10 cellular contexts compared by ENCODE assay signal in the genomic region with DNA sequence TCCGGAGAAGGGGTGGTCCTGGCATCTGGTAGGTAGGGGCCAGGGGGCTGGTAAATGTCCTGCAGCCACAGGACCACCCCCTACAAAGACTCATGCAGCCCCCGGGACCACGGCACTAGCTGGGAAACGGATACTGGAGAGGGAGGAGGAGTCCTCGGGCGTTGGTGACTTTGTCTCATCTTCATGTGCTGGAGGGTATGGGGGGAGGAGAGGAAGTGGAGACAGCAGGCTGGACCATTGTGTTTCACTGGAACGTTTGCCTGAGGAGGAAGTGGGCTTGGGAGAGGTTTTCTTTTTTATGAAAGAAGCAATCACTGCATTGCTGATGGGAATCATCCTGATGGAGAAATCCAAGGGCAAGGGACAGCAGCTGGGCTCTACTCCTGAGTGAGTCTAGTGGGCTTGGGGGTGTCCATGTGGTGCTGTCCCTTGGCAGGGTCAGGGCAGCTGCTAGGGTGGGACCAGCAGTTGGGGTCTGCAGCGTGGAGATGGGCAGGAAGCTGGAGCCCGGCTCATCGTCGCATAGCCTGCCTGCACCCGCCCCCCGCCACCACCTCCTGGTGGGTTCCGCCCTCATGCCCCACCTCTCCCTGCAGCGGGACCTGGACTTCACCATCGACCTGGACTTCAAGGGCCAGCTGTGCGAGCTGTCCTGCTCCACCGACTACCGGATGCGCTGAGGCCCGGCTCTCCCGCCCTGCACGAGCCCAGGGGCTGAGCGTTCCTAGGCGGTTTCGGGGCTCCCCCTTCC. TPM values are rescaled to one million over a fixed set of nuclear protein-coding genes. Genes with fewer than 3 reads are reported as not detected.
DNase-seq lines count a peak whose midpoint lies in the region; ATAC-seq and TF ChIP-seq lines count a peak whose summit lies in the region.
"Had no signal": no experiment of that assay in that cellular context is flagged by ENCODE, and none has a peak within 500 bp of the region (broad histone marks: within the 10 kb centered on the region; RNA-seq: fewer than 3 reads in every experiment).

No MANE protein-coding gene starts in this region.

- CTCF ChIA-PET in activated CD4-positive, alpha-beta T cell treated with anti-CD3 and anti-CD28 coated beads for 36 hours (lab: Charles Lee), result interaction anchor here (1.3 kb wide), 1 partner anchor 11 kb away, joined by 5 read pairs; the partner anchor contains the start of gene PRMT1

- peak; percentile 38 for DNase-seq in DMS114 treated with DMSO at 0.1 percent for 48 hours (lab: John Stamatoyannopoulos, UW; ENCODE audit: unreplicated experiment)
- no peak for DNase-seq in HFFc6
- DNase-seq in chondrocyte (ENCODE audit: low spot score), result no peak
- no peak for DNase-seq in activated CD4-positive, alpha-beta T cell treated with anti-CD3 and anti-CD28 coated beads for 36 hours
- no peak for DNase-seq in stimulated activated CD4-positive, alpha-beta T cell treated with anti-CD3 and anti-CD28 coated beads, Interleukin-4, amount 100 ng/mL, for 4 hours
- DNase-seq: NCI-H1048, NCI-H524 treated with DMSO at 0.1 percent for 48 hours, small intestine had no signal

- no peaks in the 10 kb centered on the region; the same call in 1 of the 2 replicates for H3K9me3 Mint-ChIP-seq in HFFc6
- H3K9me3 Mint-ChIP-seq in chondrocyte (ENCODE audit: low read depth), result no peaks in the 10 kb centered on the region
- no peaks in the 10 kb centered on the region for H3K9me3 Mint-ChIP-seq in nephron
- no peaks in the 10 kb centered on the region for H3K9me3 Mint-ChIP-seq in activated CD4-positive, alpha-beta T cell treated with anti-CD3 and anti-CD28 coated beads for 36 hours (ENCODE audit: low read depth)

- POLR2A ChIA-PET in activated CD4-positive, alpha-beta T cell treated with anti-CD3 and anti-CD28 coated beads for 36 hours (lab: Charles Lee), result interaction anchor here (1.3 kb wide), 1 partner anchor 12 kb away, joined by 3 read pairs; no protein-coding TSS in a partner anchor

- peaks cover 10% of the 10 kb centered on the region for H3K36me3 Mint-ChIP-seq in HFFc6 (ENCODE audit: low read depth)
- H3K36me3 Mint-ChIP-seq in chondrocyte (ENCODE audit: low read depth), result peaks cover 12% of the 10 kb centered on the region
- peaks cover 33% of the 10 kb centered on the region for H3K36me3 Mint-ChIP-seq in nephron (ENCODE audit: low read depth)
- peaks cover 40% of the 10 kb centered on the region for H3K36me3 Mint-ChIP-seq in activated CD4-positive, alpha-beta T cell treated with anti-CD3 and anti-CD28 coated beads for 36 hours (ENCODE audit: low read depth)

- peak overlapping the region; percentile 51 for H3K27ac Mint-ChIP-seq in HFFc6
- H3K27ac Mint-ChIP-seq in chondrocyte (ENCODE audit: unreplicated experiment), result peak overlapping the region; percentile 57
- H3K27ac Mint-ChIP-seq in nephron, result peak overlapping the region; percentile 34 to 86 (median 70)
- no peak overlapping the region for H3K27ac Mint-ChIP-seq in activated CD4-positive, alpha-beta T cell treated with anti-CD3 and anti-CD28 coated beads for 36 hours

- ATAC-seq in activated CD4-positive, alpha-beta T cell treated with anti-CD3 and anti-CD28 coated beads for 36 hours, result no peak
- ATAC-seq in GM18873 (IDR thresholded peaks at IDR 0.05; ENCODE audit: low FRiP score, unreplicated experiment), result no peak

- TF ChIP-seq CTCF in HFFc6 (IDR thresholded peaks at IDR 0.05), result no peak
- TF ChIP-seq CTCF in chondrocyte (IDR thresholded peaks at IDR 0.05), result no peak
- no peak for TF ChIP-seq CTCF in nephron (IDR thresholded peaks at IDR 0.05; ENCODE audit: unreplicated experiment in 3 of 3)

- H3K27me3 Mint-ChIP-seq in HFFc6 (ENCODE audit: insufficient read depth), result peaks cover 12% of the 10 kb centered on the region
- H3K27me3 Mint-ChIP-seq in chondrocyte (ENCODE audit: low read depth), result no peaks in the 10 kb centered on the region
- H3K27me3 Mint-ChIP-seq in nephron (ENCODE audit: low read depth), result no peaks in the 10 kb centered on the region
- peaks cover 11% of the 10 kb centered on the region for H3K27me3 Mint-ChIP-seq in activated CD4-positive, alpha-beta T cell treated with anti-CD3 and anti-CD28 coated beads for 36 hours

- intact Hi-C loops in activated CD4-positive, alpha-beta T cell treated with anti-CD3 and anti-CD28 coated beads for 36 hours (cut with DNase I, micrococcal nuclease), result no loop called here

- H3K4me1 Mint-ChIP-seq in HFFc6 (ENCODE audit: low read depth), result peaks cover 22% of the 10 kb centered on the region
- H3K4me1 Mint-ChIP-seq in chondrocyte (ENCODE audit: low read depth), result peaks cover 28% of the 10 kb centered on the region
- peaks cover 40% of the 10 kb centered on the region for H3K4me1 Mint-ChIP-seq in nephron
- peaks cover 23% of the 10 kb centered on the region for H3K4me1 Mint-ChIP-seq in activated CD4-positive, alpha-beta T cell treated with anti-CD3 and anti-CD28 coated beads for 36 hours

- H3K4me3 Mint-ChIP-seq in HFFc6, result no peak overlapping the region
- H3K4me3 Mint-ChIP-seq in chondrocyte (ENCODE audit: unreplicated experiment), result no peak overlapping the region
- peak overlapping the region in 2 of 3 experiments; percentile 69 to 79 for H3K4me3 Mint-ChIP-seq in nephron
- no peak overlapping the region for H3K4me3 Mint-ChIP-seq in activated CD4-positive, alpha-beta T cell treated with anti-CD3 and anti-CD28 coated beads for 36 hours

RNA-seq across cellular contexts. Expression of gene ADM5, which starts 1.7 kb away (rescaled TPM):
- under 1 TPM; 0.74 to 0.99 (median 0.87) TPM for total RNA-seq in HFFc6 (2021; fragmentation: NEBNext Ultra II Directional; extraction: Animal tissue kit (Norgen Biotek cat#: 25700))
- 0.49 to 1.4 TPM (median 0.52 TPM) in 3 replicates for total RNA-seq in chondrocyte
- total RNA-seq in activated CD4-positive, alpha-beta T cell treated with anti-CD3 and anti-CD28 coated beads for 36 hours, result 1 to 10 TPM; 4.1 to 4.4 TPM

RNA-seq across cellular contexts. Expression of gene CPT1C, which starts 3.2 kb away (rescaled TPM):
- total RNA-seq in HFFc6 (2021; fragmentation: NEBNext Ultra II Directional; extraction: Animal tissue kit (Norgen Biotek cat#: 25700)), result 10 to 100 TPM; 32.7 to 42.6 (median 36.4) TPM
- total RNA-seq in chondrocyte, result 26.3 to 30.7 TPM (median 27.3 TPM) in 3 replicates
- total RNA-seq in activated CD4-positive, alpha-beta T cell treated with anti-CD3 and anti-CD28 coated beads for 36 hours, result 1 to 10 TPM; 1.1 to 1.6 TPM

RNA-seq across cellular contexts. Expression of gene PRMT1, which starts 10.7 kb away (rescaled TPM):
- total RNA-seq in HFFc6 (2021; fragmentation: NEBNext Ultra II Directional; extraction: Animal tissue kit (Norgen Biotek cat#: 25700)), result 100 to 1,000 TPM; 209 to 226 (median 217) TPM
- total RNA-seq in chondrocyte, result 97.7 to 105 TPM (median 98.0 TPM) in 3 replicates
- 100 to 1,000 TPM; 384 to 448 TPM for total RNA-seq in activated CD4-positive, alpha-beta T cell treated with anti-CD3 and anti-CD28 coated beads for 36 hours

RNA-seq across cellular contexts. Expression of gene BCL2L12, which starts 22.0 kb away (rescaled TPM):
- 10 to 100 TPM; 23.9 to 34.2 (median 33.4) TPM for total RNA-seq in HFFc6 (2021; fragmentation: NEBNext Ultra II Directional; extraction: Animal tissue kit (Norgen Biotek cat#: 25700))
- 18.3 to 26.6 TPM (median 21.4 TPM) in 3 replicates for total RNA-seq in chondrocyte
- 10 to 100 TPM; 79.6 to 93.8 TPM for total RNA-seq in activated CD4-positive, alpha-beta T cell treated with anti-CD3 and anti-CD28 coated beads for 36 hours

RNA-seq across cellular contexts. Expression of gene IRF3, which starts 22.1 kb away (rescaled TPM):
- total RNA-seq in HFFc6 (2021; fragmentation: NEBNext Ultra II Directional; extraction: Animal tissue kit (Norgen Biotek cat#: 25700)), result 10 to 100 TPM; 55.5 to 72.8 (median 58.7) TPM
- total RNA-seq in chondrocyte, result 45.8 to 75.3 TPM (median 53.0 TPM) in 3 replicates
- 100 to 1,000 TPM; 123 to 125 TPM for total RNA-seq in activated CD4-positive, alpha-beta T cell treated with anti-CD3 and anti-CD28 coated beads for 36 hours

Comparison
In these comparisons a context has a peak if more than half of its experiments do, and no peak if none do; other contexts are left out.
1. H3K4me3 Mint-ChIP-seq: peak in nephron (2 of 3); none in HFFc6 (single experiment), chondrocyte (single experiment) and activated CD4-positive, alpha-beta T cell treated with anti-CD3 and anti-CD28 coated beads for 36 hours (single experiment).
2. RNA of gene CPT1C, which starts 3.2 kb away (total RNA-seq): 32.7 to 42.6 TPM in HFFc6 and 26.3 to 30.7 TPM in chondrocyte; 1.1 to 1.6 TPM in activated CD4-positive, alpha-beta T cell treated with anti-CD3 and anti-CD28 coated beads for 36 hours; every median in the first group is over 10 times any median in the second.